9 cellular contexts compared by ENCODE assay signal in genomic region chr11:45332486-45332934, GRCh38. TPM values are rescaled to one million over a fixed set of nuclear protein-coding genes. Genes with fewer than 3 reads are reported as not detected.
DNase-seq lines count a peak whose midpoint lies in the region; ATAC-seq and TF ChIP-seq lines count a peak whose summit lies in the region.
"Had no signal": no experiment of that assay in that cellular context is flagged by ENCODE, and none has a peak within 500 bp of the region (broad histone marks: within the 10 kb centered on the region; RNA-seq: fewer than 3 reads in every experiment).

No MANE protein-coding gene starts in this region.

- no peak for ATAC-seq in HG03342 (IDR thresholded peaks at IDR 0.05; ENCODE audit: unreplicated experiment)

- H3K4me1 Mint-ChIP-seq in nephron, result peaks cover 21% of the 10 kb centered on the region

- TF ChIP-seq CTCF in epithelial cell of proximal tubule (conservative IDR thresholded peaks at IDR 0.05; ENCODE audit: low read depth, low read length) (peak; percentile 59), nephron (IDR thresholded peaks at IDR 0.05; ENCODE audit: unreplicated experiment in 3 of 3) (peak; percentile 79 to 86 (median 80)), vagina (IDR thresholded peaks at IDR 0.05) (peak in 2 of 3 experiments; percentile 31 to 81)

- H3K27ac Mint-ChIP-seq in nephron, result peak overlapping the region; percentile 27 to 86 (median 80)

- peak overlapping the region; percentile 59 for H3K27ac ChIP-seq in vagina

- H3K9me3 ChIP-seq in vagina, result no peaks in the 10 kb centered on the region

- H3K9me3 Mint-ChIP-seq in nephron, result peaks cover 4% of the 10 kb centered on the region

- no peaks in the 10 kb centered on the region for H3K36me3 ChIP-seq in vagina

- peaks cover 16% of the 10 kb centered on the region for H3K27me3 Mint-ChIP-seq in nephron (ENCODE audit: low read depth)

- H3K4me3 ChIP-seq in epithelial cell of proximal tubule (ENCODE audit: low read depth, low read length) (no peak overlapping the region), vagina (peak overlapping the region; percentile 11 to 13)

- peak; percentile 70 for DNase-seq in activated CD8-positive, alpha-beta memory T cell treated with anti-CD3 and anti-CD28 coated beads for 24 hours
- no peak for DNase-seq in activated CD8-positive, alpha-beta memory T cell treated with anti-CD3 and anti-CD28 coated beads, Interleukin-2, amount 50 U/mL, for 48 hours
- DNase-seq in NCI-H1105 treated with DMSO at 0.1 percent for 48 hours (lab: John Stamatoyannopoulos, UW) (peak; percentile 62), epithelial cell of proximal tubule (ENCODE audit: low read depth) (no peak), vagina (ENCODE audit: extremely low spot score in 2 of 2) (peak in 1 of 2 donors; percentile 78)
- peak; percentile 25 to 41 for DNase-seq in activated CD4-positive, alpha-beta T cell treated with anti-CD3 and anti-CD28 coated beads for 4 hours

- no peaks in the 10 kb centered on the region for H3K36me3 Mint-ChIP-seq in nephron (ENCODE audit: low read depth)

- intact Hi-C loops in vagina (cut with DNase I), result loop anchor here (5.0 to 10.0 kb wide), 2 partner anchors 225 to 388 kb away; no protein-coding TSS in a partner anchor

- TF ChIP-seq POLR2A in vagina (IDR thresholded peaks at IDR 0.05), result no peak

- no peaks in the 10 kb centered on the region for H3K4me1 ChIP-seq in vagina

- peak overlapping the region in 2 of 3 experiments; percentile 11 to 40 for H3K4me3 Mint-ChIP-seq in nephron

- no peaks in the 10 kb centered on the region for H3K27me3 ChIP-seq in vagina

RNA-seq across cellular contexts. Expression of gene SYT13, which starts 46.4 kb away (rescaled TPM):
- total RNA-seq in epithelial cell of proximal tubule (5.4 and 6.4 TPM in 2 replicates), vagina (1.2 TPM)
- total RNA-seq: subcutaneous adipose tissue had no signal

Comparison
In these comparisons a context has a peak if more than half of its experiments do, and no peak if none do; other contexts are left out.
1. DNase-seq: peak in activated CD8-positive, alpha-beta memory T cell treated with anti-CD3 and anti-CD28 coated beads for 24 hours (single experiment), NCI-H1105 treated with DMSO at 0.1 percent for 48 hours (single experiment) and activated CD4-positive, alpha-beta T cell treated with anti-CD3 and anti-CD28 coated beads for 4 hours (2 of 2); none in activated CD8-positive, alpha-beta memory T cell treated with anti-CD3 and anti-CD28 coated beads, Interleukin-2, amount 50 U/mL, for 48 hours (single experiment) and epithelial cell of proximal tubule (single experiment).
2. Peak in every context shown above with its lines, with median percentiles within 50 percentile points of each other: CTCF ChIP-seq.